Comparison of ENCODE assay signal across 21 cellular contexts in the genomic region with DNA sequence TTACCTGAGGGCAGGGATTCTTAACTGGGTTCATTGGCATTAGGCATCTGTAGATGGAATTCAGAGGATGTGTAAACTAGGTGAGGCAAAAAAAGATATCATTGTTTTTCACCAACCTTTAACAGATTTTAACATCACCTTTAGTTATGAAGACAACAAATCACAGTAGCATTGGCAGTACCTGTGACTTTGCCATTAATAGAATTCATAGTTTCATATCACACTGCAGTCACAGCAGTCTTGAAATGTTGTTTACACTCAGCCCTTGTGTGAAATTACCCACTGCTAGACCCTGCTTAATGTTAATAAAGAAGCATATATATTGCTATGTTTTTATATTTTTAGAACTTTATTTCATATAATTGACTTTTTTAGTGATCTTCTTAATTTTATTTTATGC. TPM values are rescaled to one million over a fixed set of nuclear protein-coding genes. Genes with fewer than 3 reads are reported as not detected.
DNase-seq lines count a peak whose midpoint lies in the region; ATAC-seq and TF ChIP-seq lines count a peak whose summit lies in the region.
"Had no signal": no experiment of that assay in that cellular context is flagged by ENCODE, and none has a peak within 500 bp of the region (broad histone marks: within the 10 kb centered on the region; RNA-seq: fewer than 3 reads in every experiment).

No MANE protein-coding gene starts in this region.

- ATAC-seq in GM18505 (IDR thresholded peaks at IDR 0.05; ENCODE audit: unreplicated experiment) = no peak
- ATAC-seq: activated T-cell treated with anti-CD3 and anti-CD28 coated beads, Interleukin-2, amount 50 U/mL, for 72 hours; foreskin keratinocyte; stimulated activated naive CD8-positive, alpha-beta T cell treated with anti-CD3 and anti-CD28 coated beads, Interleukin-15, amount 100 ng/mL, for 72 hours had no signal

- no peaks in the 10 kb centered on the region for H3K9me3 ChIP-seq in NT2/D1 (ENCODE audit: insufficient read depth, low read length)
- H3K9me3 ChIP-seq: MG63, SK-N-SH had no signal

- H3K9me3 Mint-ChIP-seq in glutamatergic neuron (ENCODE audit: unreplicated experiment) = peaks cover 4% of the 10 kb centered on the region
- H3K9me3 Mint-ChIP-seq in neural crest cell = no peaks in the 10 kb centered on the region
- H3K9me3 Mint-ChIP-seq: activated T-cell treated with anti-CD3 and anti-CD28 coated beads, Interleukin-2, amount 50 U/mL, for 72 hours; memory B cell; stimulated activated naive CD8-positive, alpha-beta T cell treated with anti-CD3 and anti-CD28 coated beads, Interleukin-15, amount 100 ng/mL, for 72 hours had no signal

- H3K9ac ChIP-seq in NT2/D1 (ENCODE audit: insufficient read length, low read depth) = peak overlapping the region; percentile 96
- H3K9ac ChIP-seq: parathyroid adenoma, SK-N-SH had no signal

- TF ChIP-seq POLR2A in lower leg skin (IDR thresholded peaks at IDR 0.05) (no peak), GM18505 (IDR thresholded peaks at IDR 0.05; ENCODE audit: borderline replicate concordance, extremely low read depth, insufficient read depth, insufficient read length) (no peak)

- H3K4me1 Mint-ChIP-seq in glutamatergic neuron (ENCODE audit: low read depth, unreplicated experiment) = peaks cover 13% of the 10 kb centered on the region
- peaks cover 68% of the 10 kb centered on the region for H3K4me1 Mint-ChIP-seq in neural crest cell

- H3K36me3 Mint-ChIP-seq in glutamatergic neuron (ENCODE audit: unreplicated experiment) (no peaks in the 10 kb centered on the region), neural crest cell (ENCODE audit: low read depth) (no peaks in the 10 kb centered on the region)
- H3K36me3 Mint-ChIP-seq: memory B cell had no signal

- H3K4me3 ChIP-seq in GM12875 (ENCODE audit: low read depth, low read length) (peak overlapping the region; percentile 93), NT2/D1 (ENCODE audit: insufficient read length, low read depth) (peak overlapping the region; percentile 86), lower leg skin (ENCODE audit: low read depth, poor library complexity, severe bottlenecking) (no peak overlapping the region), brain microvascular endothelial cell (ENCODE audit: low read depth, low read length) (no peak overlapping the region)
- H3K4me3 ChIP-seq: MG63 had no signal

- in situ Hi-C loops in brain microvascular endothelial cell (cut with HindIII; ENCODE audit: low pct_ligation_motif_present, low sequenced_read_pairs) = no loop called here

- DNase-seq in NT2/D1 (ENCODE audit: low read depth, low spot score) = no peak
- no peak for DNase-seq in glutamatergic neuron
- DNase-seq in neural crest cell (ENCODE audit: low read depth, low spot score) = no peak
- no peak for DNase-seq in lower leg skin (ENCODE audit: low spot score in 2 of 2)
- no peak for DNase-seq in activated CD4-positive, alpha-beta T cell treated with anti-CD3 and anti-CD28 coated beads for 4 hours
- DNase-seq in brain microvascular endothelial cell = no peak
- DNase-seq: activated CD4-positive, alpha-beta T cell treated with anti-CD3 and anti-CD28 coated beads, Interleukin-2, amount 50 U/mL, for 48 hours; activated T-cell treated with anti-CD3 and anti-CD28 coated beads, Interleukin-2, amount 50 U/mL, for 72 hours; caudate nucleus; foreskin keratinocyte; GDM1; MG63; NCI-H1930; NCI-H510A; SK-N-SH; stimulated activated CD4-positive, alpha-beta T cell treated with anti-CD3 and anti-CD28 coated beads, Interleukin-12 subunit alpha, Interleukin-12 subunit beta, amount 100 ng/mL, for 4 hours; stimulated activated naive CD8-positive, alpha-beta T cell treated with anti-CD3 and anti-CD28 coated beads, Interleukin-15, amount 100 ng/mL, for 72 hours had no signal

- peaks cover 28% of the 10 kb centered on the region for H3K36me3 ChIP-seq in NT2/D1 (ENCODE audit: insufficient read depth, insufficient read length, low read length)
- H3K36me3 ChIP-seq in brain microvascular endothelial cell (replicated peaks) = no peaks in the 10 kb centered on the region
- H3K36me3 ChIP-seq: MG63 had no signal

- peaks cover 49% of the 10 kb centered on the region for H3K4me1 ChIP-seq in NT2/D1 (ENCODE audit: insufficient read depth, insufficient read length)
- H3K4me1 ChIP-seq: parathyroid adenoma had no signal

- no peaks in the 10 kb centered on the region for H3K27me3 ChIP-seq in NT2/D1 (ENCODE audit: insufficient read depth, insufficient read length)
- H3K27me3 ChIP-seq in brain microvascular endothelial cell (replicated peaks) = no peaks in the 10 kb centered on the region
- H3K27me3 ChIP-seq: foreskin keratinocyte had no signal

- H3K4me3 Mint-ChIP-seq in glutamatergic neuron (ENCODE audit: unreplicated experiment) = peak overlapping the region; percentile 19
- peak overlapping the region; percentile 99 for H3K4me3 Mint-ChIP-seq in neural crest cell
- H3K4me3 Mint-ChIP-seq: activated T-cell treated with anti-CD3 and anti-CD28 coated beads, Interleukin-2, amount 50 U/mL, for 72 hours; memory B cell had no signal

- H3K27ac ChIP-seq in brain microvascular endothelial cell = no peak overlapping the region
- H3K27ac ChIP-seq: foreskin keratinocyte, parathyroid adenoma had no signal

- intact Hi-C loops in lower leg skin (cut with DNase I; ENCODE audit: low total_unique reads) = loop anchor here (10.0 kb wide), 1 partner anchor 152 kb away; no protein-coding TSS in a partner anchor

- H3K27me3 Mint-ChIP-seq in glutamatergic neuron (ENCODE audit: unreplicated experiment) (no peaks in the 10 kb centered on the region), neural crest cell (ENCODE audit: low read depth) (no peaks in the 10 kb centered on the region)

- TF ChIP-seq CTCF in GM12875 (IDR thresholded peaks at IDR 0.05; ENCODE audit: borderline replicate concordance, insufficient read depth, low read depth, low read length) (no peak), glutamatergic neuron (IDR thresholded peaks at IDR 0.05; ENCODE audit: partially characterized antibody, unreplicated experiment) (no peak), neural crest cell (conservative IDR thresholded peaks at IDR 0.05) (no peak), lower leg skin (IDR thresholded peaks at IDR 0.05) (no peak), brain microvascular endothelial cell (IDR thresholded peaks at IDR 0.05; ENCODE audit: low read depth, low read length, missing control alignments) (no peak)

- H3K27ac Mint-ChIP-seq in glutamatergic neuron (ENCODE audit: unreplicated experiment) (no peak overlapping the region), neural crest cell (ENCODE audit: unreplicated experiment) (no peak overlapping the region)
- H3K27ac Mint-ChIP-seq: activated T-cell treated with anti-CD3 and anti-CD28 coated beads, Interleukin-2, amount 50 U/mL, for 72 hours; memory B cell; stimulated activated naive CD8-positive, alpha-beta T cell treated with anti-CD3 and anti-CD28 coated beads, Interleukin-15, amount 100 ng/mL, for 72 hours had no signal

RNA-seq across cellular contexts. Expression of gene INAVA, which starts 1.7 kb away (rescaled TPM):
- total RNA-seq in glutamatergic neuron (ENCODE audit: unreplicated experiment) (2.4 TPM), neural crest cell (50.4 and 51.8 TPM in 2 replicates), lower leg skin (100 to 1,000 TPM; 108 to 176 (median 145) TPM)
- total RNA-seq: activated T-cell treated with anti-CD3 and anti-CD28 coated beads, Interleukin-2, amount 50 U/mL, for 72 hours had no signal

RNA-seq across cellular contexts. Expression of gene GPR25, which starts 20.2 kb away (rescaled TPM):
- total RNA-seq in glutamatergic neuron (ENCODE audit: unreplicated experiment) (not detected), neural crest cell (not detected in 2 replicates), lower leg skin (not detected)
- total RNA-seq: activated T-cell treated with anti-CD3 and anti-CD28 coated beads, Interleukin-2, amount 50 U/mL, for 72 hours; foreskin keratinocyte had no signal

Comparison
In these comparisons a context has a peak if more than half of its experiments do, and no peak if none do; other contexts are left out.
1. H3K4me3 ChIP-seq: peak in GM12875 (single experiment) and NT2/D1 (single experiment); none in lower leg skin (single experiment) and brain microvascular endothelial cell (single experiment).
2. RNA of gene INAVA, which starts 1.7 kb away (total RNA-seq): 108 to 176 TPM in lower leg skin and 50.4 to 51.8 TPM in neural crest cell; 2.4 TPM in glutamatergic neuron (single experiment); every median in the first group is over 10 times any median in the second.